Comparison of ENCODE assay signal across 1 cellular context in genomic region chr18:9735238-9735637, GRCh38.
TF ChIP-seq lines count a peak whose summit lies in the region.

No MANE protein-coding gene starts in this region.

TF ChIP-seq in HepG2, 621 proteins besides CTCF, POLR2A, EP300 and RAD21 (continued from another document):
- TF ChIP-seq PAXIP1 (CRISPR knock-in tag; conservative IDR thresholded peaks at IDR 0.05) (0 out of 2 replicates have a peak, but pooled peaks have one; percentile 26), ZSCAN30 (CRISPR knock-in tag; IDR thresholded peaks at IDR 0.05) (no peak), ZNF589 (CRISPR knock-in tag; conservative IDR thresholded peaks at IDR 0.05) (no peak), ZMYM4 (CRISPR knock-in tag; IDR thresholded peaks at IDR 0.05) (peak; percentile 37; the same call in 1 of the 2 replicates), SATB2 (CRISPR knock-in tag; IDR thresholded peaks at IDR 0.05) (no peak), WIZ (CRISPR knock-in tag; IDR thresholded peaks at IDR 0.05) (no peak)
- TF ChIP-seq, protein P1, sequence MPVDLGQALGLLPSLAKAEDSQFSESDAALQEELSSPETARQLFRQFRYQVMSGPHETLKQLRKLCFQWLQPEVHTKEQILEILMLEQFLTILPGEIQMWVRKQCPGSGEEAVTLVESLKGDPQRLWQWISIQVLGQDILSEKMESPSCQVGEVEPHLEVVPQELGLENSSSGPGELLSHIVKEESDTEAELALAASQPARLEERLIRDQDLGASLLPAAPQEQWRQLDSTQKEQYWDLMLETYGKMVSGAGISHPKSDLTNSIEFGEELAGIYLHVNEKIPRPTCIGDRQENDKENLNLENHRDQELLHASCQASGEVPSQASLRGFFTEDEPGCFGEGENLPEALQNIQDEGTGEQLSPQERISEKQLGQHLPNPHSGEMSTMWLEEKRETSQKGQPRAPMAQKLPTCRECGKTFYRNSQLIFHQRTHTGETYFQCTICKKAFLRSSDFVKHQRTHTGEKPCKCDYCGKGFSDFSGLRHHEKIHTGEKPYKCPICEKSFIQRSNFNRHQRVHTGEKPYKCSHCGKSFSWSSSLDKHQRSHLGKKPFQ (CRISPR knock-in tag; IDR thresholded peaks at IDR 0.05; ENCODE audit: insufficient replicate concordance) = peak; percentile 92
TF ChIP-seq in HepG2: peak in this region for 26.
